18 cellular contexts compared by ENCODE assay signal in genomic region chr4:73844352-73844751, GRCh38. TPM values are rescaled to one million over a fixed set of nuclear protein-coding genes. Genes with fewer than 3 reads are reported as not detected.
DNase-seq lines count a peak whose midpoint lies in the region; FAIRE-seq and TF ChIP-seq lines count a peak whose summit lies in the region.
"Had no signal": no experiment of that assay in that cellular context is flagged by ENCODE, and none has a peak within 500 bp of the region (broad histone marks: within the 10 kb centered on the region; RNA-seq: fewer than 3 reads in every experiment).

No MANE protein-coding gene starts in this region.

- in situ Hi-C loops in transverse colon (cut with MboI; ENCODE audit: low pct_ligation_motif_present in 1 of 4, low pct_unique_long_range_greater_than_20kb in 1 of 4, low sequenced_read_pairs in 3 of 4) = no loop called here

- no peak overlapping the region for H3K27ac ChIP-seq in transverse colon

- H3K4me1 ChIP-seq in transverse colon = no peaks in the 10 kb centered on the region

- H3K36me3 ChIP-seq in transverse colon = no peaks in the 10 kb centered on the region
- H3K36me3 ChIP-seq: left lung had no signal

- intact Hi-C loops in transverse colon (cut with DNase I; ENCODE audit: low total_unique reads) = no loop called here

- TF ChIP-seq CTCF in epithelial cell of esophagus (IDR thresholded peaks at IDR 0.05; ENCODE audit: insufficient read depth, low read depth, low read length, missing control alignments) (no peak), transverse colon (IDR thresholded peaks at IDR 0.05) (no peak)

- TF ChIP-seq EP300 in transverse colon (IDR thresholded peaks at IDR 0.05; ENCODE audit: low read depth) = no peak

- peaks cover 4% of the 10 kb centered on the region for H3K27me3 ChIP-seq in transverse colon
- H3K27me3 ChIP-seq: left lung had no signal

- FAIRE-seq in RCC 7860 (lab: Jason Lieb, UNC) = no peak

- TF ChIP-seq POLR2A in transverse colon (IDR thresholded peaks at IDR 0.05) = no peak

- H3K9me3 ChIP-seq in transverse colon = no peaks in the 10 kb centered on the region
- H3K9me3 ChIP-seq: left lung had no signal

- 80 to 87% methylated on average over 3 of the region's 3 CpGs for WGBS in transverse colon (ENCODE audit: low coverage in 1 of 2), 2 donors

- DNase-seq in HCEC 1CT = peak; percentile 71
- DNase-seq in RCC 7860 (ENCODE audit: low spot score) = peak; percentile 34
- peak; percentile 93 for DNase-seq in epithelial cell of esophagus (ENCODE audit: low read depth)
- peak; percentile 78 for DNase-seq in renal cortical epithelial cell (ENCODE audit: low read depth)
- no peak for DNase-seq in transverse colon
- no peak for DNase-seq in SKM-1 treated with dmso at 0.1 percent for 144 hours (lab: John Stamatoyannopoulos, UW; ENCODE audit: unreplicated experiment)
- DNase-seq in stimulated activated CD8-positive, alpha-beta memory T cell treated with anti-CD3 and anti-CD28 coated beads, Interleukin-4, amount 100 ng/mL, for 48 hours = no peak
- DNase-seq in SK-N-DZ (ENCODE audit: low spot score) = no peak
- DNase-seq: activated CD8-positive, alpha-beta memory T cell treated with anti-CD3 and anti-CD28 coated beads, Interleukin-2, amount 50 U/mL, for 4 hours; activated naive CD8-positive, alpha-beta T cell treated with anti-CD3 and anti-CD28 coated beads, Interleukin-2, amount 10 ng/mL, durations not matched to agents 7 days and 5 days; cortex of kidney; head of caudate nucleus; left lung; naive thymus-derived CD8-positive, alpha-beta T cell; NCI-H1048; NCI-H446; SHP77 treated with DMSO at 0.1 percent for 48 hours had no signal

- H3K4me3 ChIP-seq in epithelial cell of esophagus (ENCODE audit: low read length) (no peak overlapping the region), transverse colon (no peak overlapping the region)
- H3K4me3 ChIP-seq: left lung had no signal

RNA-seq across cellular contexts. Expression of gene CXCL6, which starts 7.9 kb away (rescaled TPM):
- 139 and 159 TPM in 2 replicates for total RNA-seq in renal cortical epithelial cell
- total RNA-seq in transverse colon = not detected
- not detected in 2 replicates for polyA plus RNA-seq in SK-N-DZ (2014; cell fraction: cytosol; rRNA removed)
- not detected in 2 replicates for polyA plus RNA-seq in SK-N-DZ (2014; cell fraction: nucleus; rRNA removed)
- total RNA-seq: activated naive CD8-positive, alpha-beta T cell treated with anti-CD3 and anti-CD28 coated beads, Interleukin-2, amount 10 ng/mL, durations not matched to agents 7 days and 5 days; naive thymus-derived CD8-positive, alpha-beta T cell; skeletal muscle tissue had no signal
- polyA plus RNA-seq: naive thymus-derived CD8-positive, alpha-beta T cell had no signal

RNA-seq across cellular contexts. Expression of gene PF4V1, which starts 8.7 kb away (rescaled TPM):
- 10.8 and 13.5 TPM in 2 replicates for total RNA-seq in renal cortical epithelial cell
- not detected for total RNA-seq in transverse colon
- not detected in 2 replicates for polyA plus RNA-seq in SK-N-DZ (2014; cell fraction: cytosol; rRNA removed)
- not detected in 2 replicates for polyA plus RNA-seq in SK-N-DZ (2014; cell fraction: nucleus; rRNA removed)
- total RNA-seq: activated naive CD8-positive, alpha-beta T cell treated with anti-CD3 and anti-CD28 coated beads, Interleukin-2, amount 10 ng/mL, durations not matched to agents 7 days and 5 days; left lung; naive thymus-derived CD8-positive, alpha-beta T cell; skeletal muscle tissue had no signal
- polyA plus RNA-seq: naive thymus-derived CD8-positive, alpha-beta T cell had no signal

RNA-seq across cellular contexts. Expression of gene CXCL1, which starts 24.8 kb away (rescaled TPM):
- total RNA-seq in renal cortical epithelial cell = 194 and 254 TPM in 2 replicates
- total RNA-seq in transverse colon = 10 to 100 TPM in 3 of 4 donors, under 1 TPM in 1; 1.00 to 36.3 (median 15.4) TPM
- not detected in 2 replicates for polyA plus RNA-seq in SK-N-DZ (2014; cell fraction: cytosol; rRNA removed)
- 0.29 TPM in 1 of 2 replicates, not detected in the other for polyA plus RNA-seq in SK-N-DZ (2014; cell fraction: nucleus; rRNA removed)
- total RNA-seq: activated naive CD8-positive, alpha-beta T cell treated with anti-CD3 and anti-CD28 coated beads, Interleukin-2, amount 10 ng/mL, durations not matched to agents 7 days and 5 days; naive thymus-derived CD8-positive, alpha-beta T cell had no signal
- polyA plus RNA-seq: naive thymus-derived CD8-positive, alpha-beta T cell had no signal

Comparison
In these comparisons a context has a peak if more than half of its experiments do, and no peak if none do; other contexts are left out.
1. DNase-seq: peak in HCEC 1CT (single experiment), RCC 7860 (single experiment), epithelial cell of esophagus (single experiment) and renal cortical epithelial cell (single experiment); none in transverse colon (single experiment), SKM-1 treated with dmso at 0.1 percent for 144 hours (single experiment), stimulated activated CD8-positive, alpha-beta memory T cell treated with anti-CD3 and anti-CD28 coated beads, Interleukin-4, amount 100 ng/mL, for 48 hours (single experiment) and SK-N-DZ (single experiment).
2. RNA of gene CXCL6, which starts 7.9 kb away (total RNA-seq): 139 to 159 TPM in renal cortical epithelial cell; not detected in transverse colon; every median in the first group is over 10 times any median in the second.
3. RNA of gene PF4V1, which starts 8.7 kb away (total RNA-seq): 10.8 to 13.5 TPM in renal cortical epithelial cell; not detected in transverse colon; every median in the first group is over 10 times any median in the second.